In the genomic region with DNA sequence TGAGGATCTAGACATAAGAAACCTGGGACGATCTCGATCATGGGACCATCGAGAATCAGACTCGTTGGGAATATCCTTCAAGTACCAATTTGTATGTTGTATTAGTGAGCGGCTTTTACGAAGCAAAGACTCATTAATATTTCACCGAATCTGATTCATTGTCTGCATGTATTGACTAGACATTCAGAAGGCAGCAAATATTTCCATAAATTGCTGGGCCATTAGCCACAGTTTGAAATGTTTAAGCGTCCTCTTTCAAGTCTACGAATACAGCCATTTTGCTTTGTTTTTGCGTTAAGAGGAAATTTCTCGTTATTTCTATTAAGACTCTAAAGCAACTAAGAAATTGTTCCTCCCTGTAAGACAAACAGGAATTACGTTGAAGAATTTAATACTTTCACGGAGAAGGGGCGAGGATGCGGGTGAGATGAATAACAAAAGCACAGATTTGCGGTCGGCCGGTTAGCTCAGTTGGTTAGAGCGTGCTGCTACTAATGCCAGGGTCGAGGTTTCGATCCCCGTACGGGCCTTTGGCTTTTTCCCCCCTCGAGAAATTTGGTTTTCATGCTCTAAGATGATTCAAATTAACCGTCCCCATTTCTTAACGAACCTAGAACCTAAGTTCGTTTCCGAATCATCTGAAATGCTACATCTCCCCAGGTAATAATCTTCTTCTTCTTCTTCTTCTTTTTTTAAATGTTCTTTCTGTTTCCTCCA, we compare ENCODE assay signal across 10 cellular contexts. TPM values are rescaled to one million over a fixed set of nuclear protein-coding genes. Genes with fewer than 3 reads are reported as not detected.
DNase-seq lines count a peak whose midpoint lies in the region; ATAC-seq lines count a peak whose summit lies in the region.
"Had no signal": no experiment of that assay in that cellular context is flagged by ENCODE, and none has a peak within 500 bp of the region (broad histone marks: within the 10 kb centered on the region; RNA-seq: fewer than 3 reads in every experiment).

No MANE protein-coding gene starts in this region.

- H3K27me3 Mint-ChIP-seq in T-cell: peaks cover 86 to 89% of the 10 kb centered on the region in 2 donors

- H3K4me3 ChIP-seq in HUES64 (ENCODE audit: low read length) (peak overlapping the region; percentile 71), adipocyte (ENCODE audit: low read length) (peak overlapping the region; percentile 45)

- peaks cover 25% of the 10 kb centered on the region for H3K4me1 ChIP-seq in HUES64 (ENCODE audit: insufficient read depth, low read length)
- peaks cover 18% of the 10 kb centered on the region for H3K4me1 ChIP-seq in adipocyte (ENCODE audit: control insufficient read depth, insufficient read depth, low read length)

- peaks cover 0 to 10% (median 3%) of the 10 kb centered on the region in 3 donors for H3K4me1 Mint-ChIP-seq in T-cell

- CTCF ChIA-PET in T-cell (lab: Charles Lee): interaction anchor here in 1 of 2 donors (0.8 kb wide), 1 partner anchor 19 kb away, joined by 6 read pairs; no protein-coding TSS in a partner anchor

- H3K9me3 Mint-ChIP-seq in T-cell: peaks cover 14 to 39% (median 30%) of the 10 kb centered on the region in 3 donors

- DNase-seq in DMS 273 treated with DMSO at 0.1 percent for 48 hours (lab: John Stamatoyannopoulos, UW) (peak; percentile 53), adipocyte (ENCODE audit: low read depth) (peak; percentile 65), islet precursor cell (peak; percentile 68), NCI-H510A treated with DMSO at 0.1 percent for 48 hours (lab: John Stamatoyannopoulos, UW) (no peak), T-cell (no peak)
- DNase-seq: NCI-H1092 treated with DMSO at 0.1 percent for 48 hours had no signal

- WGBS in HUES64: 21% methylated on average over 27 of the region's 28 CpGs

- POLR2A ChIA-PET in T-cell (lab: Charles Lee): no interaction called here

- H3K27ac Mint-ChIP-seq in T-cell: no peak overlapping the region
- H3K27ac Mint-ChIP-seq: dendritic cell treated with granulocyte-macrophage colony-stimulating factor and Interleukin-4, amounts not matched to agents 40 ng/mL and 50 ng/mL, for 4 days had no signal

- H3K36me3 ChIP-seq in HUES64 (ENCODE audit: insufficient read depth, low read length): no peaks in the 10 kb centered on the region
- H3K36me3 ChIP-seq in adipocyte (ENCODE audit: control insufficient read depth, insufficient read depth, low read length, severe bottlenecking): no peaks in the 10 kb centered on the region

- no peak for ATAC-seq in T-cell (replicated peaks in 1 of 4)
- no peak for ATAC-seq in GM19452 (IDR thresholded peaks at IDR 0.05; ENCODE audit: unreplicated experiment)
- no peak for ATAC-seq in GM21423 (IDR thresholded peaks at IDR 0.05; ENCODE audit: unreplicated experiment)

- peaks cover 8% of the 10 kb centered on the region for H3K36me3 Mint-ChIP-seq in T-cell

- H3K9me3 ChIP-seq in HUES64 (ENCODE audit: insufficient read depth, low read depth, low read length): no peaks in the 10 kb centered on the region
- peaks cover 16% of the 10 kb centered on the region for H3K9me3 ChIP-seq in adipocyte (ENCODE audit: control insufficient read depth, low read length)

- H3K27ac ChIP-seq in HUES64 (ENCODE audit: low read depth, low read length): no peak overlapping the region

- H3K4me3 Mint-ChIP-seq in T-cell: no peak overlapping the region
- H3K4me3 Mint-ChIP-seq: dendritic cell treated with granulocyte-macrophage colony-stimulating factor and Interleukin-4, amounts not matched to agents 40 ng/mL and 50 ng/mL, for 4 days had no signal

- H3K9ac ChIP-seq in HUES64 (ENCODE audit: low read depth, low read length) (no peak overlapping the region), adipocyte (ENCODE audit: low read length) (no peak overlapping the region)

- H3K27me3 ChIP-seq in HUES64 (ENCODE audit: insufficient read depth, low read length): peaks cover 86% of the 10 kb centered on the region
- H3K27me3 ChIP-seq in adipocyte (replicated peaks; ENCODE audit: control insufficient read depth, insufficient read depth, low read length): peaks cover 29% of the 10 kb centered on the region

RNA-seq across cellular contexts. Expression of a gene that starts 18.5 kb away (rescaled TPM):
- polyA plus RNA-seq in HUES64 (2013, experiment 1 of 2): not detected
- not detected for polyA plus RNA-seq in HUES64 (2013, experiment 2 of 2)
- not detected for total RNA-seq in T-cell

RNA-seq across cellular contexts. Expression of a gene that starts 46.1 kb away (rescaled TPM):
- polyA plus RNA-seq in HUES64 (2013, experiment 1 of 2): 8.0 TPM
- 8.5 TPM for polyA plus RNA-seq in HUES64 (2013, experiment 2 of 2)
- total RNA-seq in T-cell: 1 to 10 TPM in 4 of 5 donors, under 1 TPM in 1; 0.43 to 3.2 (median 2.1) TPM

Comparison
In these comparisons a context has a peak if more than half of its experiments do, and no peak if none do; other contexts are left out.
1. DNase-seq: peak in DMS 273 treated with DMSO at 0.1 percent for 48 hours (single experiment), adipocyte (single experiment) and islet precursor cell (single experiment); none in NCI-H510A treated with DMSO at 0.1 percent for 48 hours (single experiment) and T-cell (0 of 34).